In the genomic region with DNA sequence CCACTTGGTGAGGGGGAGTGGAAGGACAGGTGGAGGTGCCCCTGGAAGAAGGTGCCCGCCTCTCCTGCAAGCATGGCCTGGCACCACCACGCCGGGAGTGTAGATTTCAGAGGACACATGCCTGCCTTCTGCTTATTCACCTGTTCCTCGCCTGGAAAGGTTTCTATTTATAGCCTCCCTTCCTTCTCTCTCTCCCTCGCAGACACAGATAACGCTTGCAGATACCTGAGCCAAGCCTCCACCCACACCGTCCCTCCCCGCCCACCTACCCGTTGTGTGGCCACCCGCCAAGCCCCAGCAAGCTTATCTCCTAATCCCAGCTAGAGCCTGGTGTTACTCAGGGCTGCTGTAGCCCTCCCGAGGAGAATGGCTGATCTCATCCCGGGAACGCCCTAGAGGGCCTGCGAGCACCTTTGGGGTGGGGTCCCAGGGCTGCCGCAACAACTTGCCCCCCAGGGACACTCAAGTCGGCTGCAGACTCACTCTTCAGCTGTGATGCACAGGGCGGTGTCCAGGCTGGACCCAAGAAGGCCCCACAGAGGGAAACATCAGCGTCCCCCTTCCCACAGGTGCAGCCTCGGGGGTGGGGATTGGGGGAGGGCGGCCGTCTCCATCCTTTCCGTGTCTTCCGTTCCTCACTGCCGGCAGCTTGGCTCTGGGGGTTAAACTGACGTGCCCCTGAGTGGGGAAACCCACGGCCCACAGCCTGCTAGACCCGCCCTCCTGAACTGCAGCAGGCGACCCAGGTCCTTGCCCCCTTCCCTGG, we compare ENCODE assay signal across 12 cellular contexts. TPM values are rescaled to one million over a fixed set of nuclear protein-coding genes. Genes with fewer than 3 reads are reported as not detected.
DNase-seq lines count a peak whose midpoint lies in the region; ATAC-seq and TF ChIP-seq lines count a peak whose summit lies in the region.
"Had no signal": no experiment of that assay in that cellular context is flagged by ENCODE, and none has a peak within 500 bp of the region (broad histone marks: within the 10 kb centered on the region; RNA-seq: fewer than 3 reads in every experiment).

No MANE protein-coding gene starts in this region.

- no peak overlapping the region for H2AK5ac ChIP-seq in mesendoderm (ENCODE audit: low read length)

- no peak overlapping the region for H2BK5ac ChIP-seq in mesendoderm (ENCODE audit: low read length)

- H3K27me3 Mint-ChIP-seq in nephron progenitor cell (ENCODE audit: low read depth, poor library complexity) = peaks cover 80% of the 10 kb centered on the region

- BruUV-seq in mammary epithelial cell (replicated peaks; lab: Mats Ljungman, UMichigan) = no TSS peak

- no peak overlapping the region for H3K56ac ChIP-seq in mesendoderm (ENCODE audit: low read length)

- intact Hi-C loops in mammary epithelial cell (cut with micrococcal nuclease) = loop anchor here (5.0 kb wide), 1 partner anchor 236 kb away; the partner anchor contains the start of gene ZFPM1

- no peak overlapping the region for H4K8ac ChIP-seq in mesendoderm (ENCODE audit: low read depth, low read length)

- no peak overlapping the region for H2AFZ ChIP-seq in mammary epithelial cell (ENCODE audit: low read depth, low read length)

- no peak overlapping the region for H4K5ac ChIP-seq in mesendoderm (ENCODE audit: low read length)

- H3K9ac ChIP-seq in mesendoderm (ENCODE audit: low read length) (no peak overlapping the region), mammary epithelial cell (ENCODE audit: insufficient read depth, low read length) (no peak overlapping the region)

- H3K4me3 Mint-ChIP-seq in nephron progenitor cell = no peak overlapping the region

- H3K27ac Mint-ChIP-seq in nephron progenitor cell = no peak overlapping the region

- no peaks in the 10 kb centered on the region for H3K9me3 ChIP-seq in mammary epithelial cell (replicated peaks; ENCODE audit: insufficient read depth, low read length)

- no peak overlapping the region for H3K4ac ChIP-seq in mesendoderm (ENCODE audit: low read depth, low read length)

- no peaks in the 10 kb centered on the region for H3K79me1 ChIP-seq in mesendoderm (ENCODE audit: low read length)

- no peak overlapping the region for H3K23ac ChIP-seq in mesendoderm (ENCODE audit: low read length)

- no peak overlapping the region for H3K4me2 ChIP-seq in mesendoderm (ENCODE audit: low read length)
- no peak overlapping the region for H3K4me2 ChIP-seq in mammary epithelial cell (ENCODE audit: insufficient read depth, low read depth, low read length)

- no CpG with 5 or more reads among the region's 28 CpGs for WGBS in mesendoderm (ENCODE audit: extremely low coverage, insufficient coverage, low lambda C conversion rate)
- 10% methylated on average over 15 of the region's 28 CpGs for WGBS in mammary epithelial cell (ENCODE audit: low coverage, missing lambda C conversion rate)

- DNase-seq in COLO668 (lab: John Stamatoyannopoulos, UW; ENCODE audit: unreplicated experiment) = peak; percentile 81
- DNase-seq in HuH-7.5 (ENCODE audit: low spot score) = peak; percentile 83
- DNase-seq in SHP77 (lab: John Stamatoyannopoulos, UW) = peak; percentile 40 to 48
- peak; percentile 34 for DNase-seq in mesendoderm
- DNase-seq in nephron progenitor cell = no peak
- DNase-seq in activated CD4-positive, alpha-beta T cell treated with anti-CD3 and anti-CD28 coated beads for 1 hour = no peak
- DNase-seq in mammary epithelial cell = no peak
- DNase-seq: activated CD8-positive, alpha-beta memory T cell treated with anti-CD3 and anti-CD28 coated beads for 24 hours; EL; RPMI8226 had no signal

- no peak overlapping the region for H2BK120ac ChIP-seq in mesendoderm (ENCODE audit: low read depth, low read length)

- peaks cover 2% of the 10 kb centered on the region for H3K27me3 ChIP-seq in mesendoderm (ENCODE audit: insufficient read depth, low read length, poor library complexity)
- H3K27me3 ChIP-seq in mammary epithelial cell (ENCODE audit: insufficient read depth, low read length) = no peaks in the 10 kb centered on the region

- H3K79me2 ChIP-seq in mesendoderm (ENCODE audit: control insufficient read depth, insufficient read depth, low read length) (no peaks in the 10 kb centered on the region), mammary epithelial cell (ENCODE audit: insufficient read depth, low read length) (no peaks in the 10 kb centered on the region)

- peaks cover 18% of the 10 kb centered on the region for H3K4me1 Mint-ChIP-seq in nephron progenitor cell

- in situ Hi-C loops in mammary epithelial cell (cut with MboI; ENCODE audit: low sequenced_read_pairs in 2 of 2) = no loop called here

- no peak overlapping the region for H3K27ac ChIP-seq in mesendoderm (ENCODE audit: low read depth, low read length)
- no peak overlapping the region for H3K27ac ChIP-seq in mammary epithelial cell (ENCODE audit: insufficient read depth, low read depth, low read length)

- H3K36me3 Mint-ChIP-seq in nephron progenitor cell (ENCODE audit: low read depth) = no peaks in the 10 kb centered on the region

- no peak for ATAC-seq in GM21381 (IDR thresholded peaks at IDR 0.05; ENCODE audit: unreplicated experiment)

- no peaks in the 10 kb centered on the region for H3K36me3 ChIP-seq in mesendoderm (ENCODE audit: control insufficient read depth, insufficient read depth, low read length)
- no peaks in the 10 kb centered on the region for H3K36me3 ChIP-seq in mammary epithelial cell (ENCODE audit: insufficient read depth, low read length)

- dilution Hi-C loops in mammary epithelial cell (cut with HindIII; ENCODE audit: low sequenced_read_pairs) = no loop called here

- H3K4me3 ChIP-seq in mesendoderm (ENCODE audit: low read length) = no peak overlapping the region
- no peak overlapping the region for H3K4me3 ChIP-seq in mammary epithelial cell (replicated peaks in 1 of 3; ENCODE audit: insufficient read depth in 1 of 3, low read depth in 2 of 3, low read length in 3 of 3)

- no peak for TF ChIP-seq CTCF in nephron progenitor cell (IDR thresholded peaks at IDR 0.05)
- TF ChIP-seq CTCF in mammary epithelial cell (conservative IDR thresholded peaks at IDR 0.05 in 1 of 2, IDR thresholded peaks at IDR 0.05 in 1 of 2; ENCODE audit: extremely low read depth in 1 of 2, insufficient read depth in 1 of 2, low read depth in 1 of 2, low read length in 2 of 2) = no peak

- H3K9me3 Mint-ChIP-seq in nephron progenitor cell = no peaks in the 10 kb centered on the region

- H4K20me1 ChIP-seq in mammary epithelial cell (ENCODE audit: insufficient read depth, low read length) = no peaks in the 10 kb centered on the region

- no peak overlapping the region for H3K18ac ChIP-seq in mesendoderm (ENCODE audit: low read length)

- H3K4me1 ChIP-seq in mesendoderm (ENCODE audit: control insufficient read depth, low read depth, low read length) = no peaks in the 10 kb centered on the region
- peaks cover 17% of the 10 kb centered on the region for H3K4me1 ChIP-seq in mammary epithelial cell (ENCODE audit: insufficient read depth, low read length)

- H2BK15ac ChIP-seq in mesendoderm (replicated peaks; ENCODE audit: low read depth) = no peak overlapping the region

- CTCF ChIA-PET in mammary epithelial cell (lab: Charles Lee; ENCODE audit: low non-redundant PET) = interaction anchor here (0.7 kb wide), 1 partner anchor 167 kb away, joined by 5 read pairs; no protein-coding TSS in a partner anchor

RNA-seq across cellular contexts. Expression of gene SNAI3, which starts 1.9 kb away (rescaled TPM):
- polyA plus RNA-seq in mesendoderm (2013, experiment 1 of 2) = 1.3 TPM
- polyA plus RNA-seq in mesendoderm (2013, experiment 2 of 2) = 1.3 TPM
- not detected for total RNA-seq in mammary epithelial cell
- 0.07 TPM for polyA plus RNA-seq in mammary epithelial cell
- not detected for polyA minus RNA-seq in mammary epithelial cell
- polyA plus RNA-seq: keratinocyte had no signal

RNA-seq across cellular contexts. Expression of gene RNF166, which starts 18.0 kb away (rescaled TPM):
- polyA plus RNA-seq in mesendoderm (2013, experiment 1 of 2) = 16.0 TPM
- 17.0 TPM for polyA plus RNA-seq in mesendoderm (2013, experiment 2 of 2)
- total RNA-seq in mammary epithelial cell = 10 to 100 TPM in 1 of 2 donors, 1 to 10 TPM in 1; 9.8 to 11.2 TPM
- 5.1 TPM for polyA plus RNA-seq in mammary epithelial cell
- 1.7 TPM for polyA minus RNA-seq in mammary epithelial cell

RNA-seq across cellular contexts. Expression of gene CTU2, which starts 18.1 kb away (rescaled TPM):
- 71.4 TPM for polyA plus RNA-seq in mesendoderm (2013, experiment 1 of 2)
- polyA plus RNA-seq in mesendoderm (2013, experiment 2 of 2) = 64.6 TPM
- total RNA-seq in mammary epithelial cell = 10 to 100 TPM; 13.2 to 26.5 TPM
- 12.8 TPM for polyA plus RNA-seq in mammary epithelial cell
- 12.3 TPM for polyA minus RNA-seq in mammary epithelial cell

RNA-seq across cellular contexts. Expression of gene MVD, which starts 25.3 kb away (rescaled TPM):
- polyA plus RNA-seq in mesendoderm (2013, experiment 1 of 2) = 73.3 TPM
- polyA plus RNA-seq in mesendoderm (2013, experiment 2 of 2) = 73.9 TPM
- 100 to 1,000 TPM in 1 of 2 donors, 10 to 100 TPM in 1; 57.7 to 171 TPM for total RNA-seq in mammary epithelial cell
- 136 TPM for polyA plus RNA-seq in mammary epithelial cell
- 54.3 TPM for polyA minus RNA-seq in mammary epithelial cell

RNA-seq across cellular contexts. Expression of gene CYBA, which starts 37.3 kb away (rescaled TPM):
- 78.8 TPM for polyA plus RNA-seq in mesendoderm (2013, experiment 1 of 2)
- 83.5 TPM for polyA plus RNA-seq in mesendoderm (2013, experiment 2 of 2)
- total RNA-seq in mammary epithelial cell = 10 to 100 TPM in 1 of 2 donors, 1 to 10 TPM in 1; 2.5 to 20.3 TPM
- polyA plus RNA-seq in mammary epithelial cell = 2.1 TPM
- 3.1 TPM for polyA minus RNA-seq in mammary epithelial cell

Comparison
In these comparisons a context has a peak if more than half of its experiments do, and no peak if none do; other contexts are left out.
1. DNase-seq: peak in COLO668 (single experiment), HuH-7.5 (single experiment), SHP77 (2 of 2) and mesendoderm (single experiment); none in nephron progenitor cell (single experiment), activated CD4-positive, alpha-beta T cell treated with anti-CD3 and anti-CD28 coated beads for 1 hour (single experiment) and mammary epithelial cell (single experiment).